Comparison of ENCODE assay signal across 8 cellular contexts in genomic region chr3:138842483-138843188, GRCh38. TPM values are rescaled to one million over a fixed set of nuclear protein-coding genes. Genes with fewer than 3 reads are reported as not detected.
DNase-seq lines count a peak whose midpoint lies in the region; ATAC-seq, FAIRE-seq and TF ChIP-seq lines count a peak whose summit lies in the region.

No MANE protein-coding gene starts in this region.

- H3K9me3 ChIP-seq in small intestine (ENCODE audit: control insufficient read depth, low read depth) (no peaks in the 10 kb centered on the region), HAP-1 (no peaks in the 10 kb centered on the region)

- FAIRE-seq in small intestine (lab: Jason Lieb, UNC) = no peak

- in situ Hi-C loops in HAP-1 (cut with MboI; ENCODE audit: low sequenced_read_pairs) = no loop called here

- H3K27ac ChIP-seq in small intestine (ENCODE audit: low read depth in 1 of 2, low read length in 1 of 2) = no peak overlapping the region

- H3K36me3 ChIP-seq in small intestine (ENCODE audit: control insufficient read depth in 2 of 2, insufficient read depth in 2 of 2, low read length in 2 of 2) (no peaks in the 10 kb centered on the region), HAP-1 (replicated peaks) (no peaks in the 10 kb centered on the region)

- H3K4me3 ChIP-seq in small intestine (ENCODE audit: low read depth in 1 of 2, low read length in 2 of 2) (no peak overlapping the region), HAP-1 (no peak overlapping the region)

- ATAC-seq in GM19438 (IDR thresholded peaks at IDR 0.05; ENCODE audit: low read depth, unreplicated experiment) (peak; percentile 83), HG03045 (IDR thresholded peaks at IDR 0.05; ENCODE audit: unreplicated experiment) (peak; percentile 67), SK-N-SH treated with all-trans-retinoic acid at 6 μM for 48 hours (no peak)

- peak; percentile 59 for DNase-seq in Ammon's horn (ENCODE audit: low spot score)
- peak; percentile 95 for DNase-seq in SIG-M5 treated with dmso at 0.1 percent for 504 hours (lab: John Stamatoyannopoulos, UW; ENCODE audit: unreplicated experiment)
- DNase-seq in small intestine = no peak
- no peak for DNase-seq in NCI-H187 (lab: John Stamatoyannopoulos, UW)
- DNase-seq in HAP-1 (ENCODE audit: low spot score in 2 of 2) = no peak

- 83 to 91% (median 84%) methylated on average over 5 of the region's 5 CpGs for WGBS in small intestine, 3 donors

- no peaks in the 10 kb centered on the region for H3K27me3 ChIP-seq in small intestine (ENCODE audit: control insufficient read depth in 2 of 2, insufficient read depth in 2 of 2, low read length in 2 of 2)
- H3K27me3 ChIP-seq in HAP-1 (ENCODE audit: low read depth) = no peaks in the 10 kb centered on the region

- H3K4me1 ChIP-seq in small intestine (ENCODE audit: control insufficient read depth in 2 of 2, insufficient read depth in 1 of 2, low read depth in 1 of 2, low read length in 1 of 2) (no peaks in the 10 kb centered on the region), HAP-1 (peaks cover 16% of the 10 kb centered on the region)

TF ChIP-seq in SK-N-SH treated with all-trans-retinoic acid at 6 μM for 48 hours, 23 proteins besides CTCF, POLR2A, EP300 and RAD21:
- TF ChIP-seq ZNF565 (CRISPR knock-in tag; conservative IDR thresholded peaks at IDR 0.05; ENCODE audit: low read depth) (no peak), CREB5 (CRISPR knock-in tag; IDR thresholded peaks at IDR 0.05; ENCODE audit: low read depth) (no peak), SNAI2 (CRISPR knock-in tag; IDR thresholded peaks at IDR 0.05) (no peak), GLIS3 (CRISPR knock-in tag; IDR thresholded peaks at IDR 0.05) (no peak), RARB (CRISPR knock-in tag; IDR thresholded peaks at IDR 0.05) (no peak), CSRNP3 (CRISPR knock-in tag; IDR thresholded peaks at IDR 0.05) (no peak), ZFP3 (CRISPR knock-in tag; IDR thresholded peaks at IDR 0.05) (no peak), TOX (CRISPR knock-in tag; IDR thresholded peaks at IDR 0.05; ENCODE audit: borderline replicate concordance) (no peak), ISL1 (CRISPR knock-in tag; IDR thresholded peaks at IDR 0.05) (no peak), ZNF8 (CRISPR knock-in tag; IDR thresholded peaks at IDR 0.05) (no peak), PATZ1 (CRISPR knock-in tag; IDR thresholded peaks at IDR 0.05; ENCODE audit: borderline replicate concordance) (no peak), ZC3H10 (CRISPR knock-in tag; IDR thresholded peaks at IDR 0.05) (no peak), PPARA (CRISPR knock-in tag; IDR thresholded peaks at IDR 0.05; ENCODE audit: borderline replicate concordance) (no peak), ZFP30 (CRISPR knock-in tag; IDR thresholded peaks at IDR 0.05) (no peak)

RNA-seq across cellular contexts. Expression of gene PIK3CB, which starts 7.9 kb away (rescaled TPM):
- polyA plus RNA-seq in small intestine = 10 to 100 TPM; 16.2 to 19.9 (median 18.5) TPM

Comparison
In these comparisons a context has a peak if more than half of its experiments do, and no peak if none do; other contexts are left out.
1. DNase-seq: peak in Ammon's horn (single experiment) and SIG-M5 treated with dmso at 0.1 percent for 504 hours (single experiment); none in small intestine (single experiment), NCI-H187 (0 of 2) and HAP-1 (0 of 2).